ENCODE assay signal across 14 cellular contexts in genomic region chr2:173118385-173118784, GRCh38.
"Had no signal": no experiment of that assay in that cellular context is flagged by ENCODE, and none has a peak within 500 bp of the region (broad histone marks: within the 10 kb centered on the region; RNA-seq: fewer than 3 reads in every experiment).

No MANE protein-coding gene starts in this region.

- H3K36me3 ChIP-seq: ascending aorta, cardiac muscle cell, left lung, ovary, thyroid gland had no signal

- DNase-seq: activated CD4-positive, alpha-beta T cell treated with anti-CD3 and anti-CD28 coated beads for 48 hours; activated CD8-positive, alpha-beta memory T cell treated with anti-CD3 and anti-CD28 coated beads, Interleukin-2, amount 50 U/mL, for 48 hours; activated CD8-positive, alpha-beta T cell treated with anti-CD3 and anti-CD28 coated beads, Interleukin-2, amount 10 ng/mL, durations not matched to agents 7 days and 5 days; effector CD4-positive, alpha-beta T cell; mesenchymal stem cell; stimulated activated CD4-positive, alpha-beta T cell treated with anti-CD3 and anti-CD28 coated beads, Interleukin-4, amount 100 ng/mL, for 4 hours; T-helper 9 cell; thyroid gland had no signal

- H3K4me3 ChIP-seq: ascending aorta, cardiac muscle cell, coronary artery, left lung, ovary, skin epidermis, thyroid gland had no signal

- ATAC-seq: activated CD8-positive, alpha-beta T cell treated with anti-CD3 and anti-CD28 coated beads, Interleukin-2, amount 10 ng/mL, durations not matched to agents 7 days and 5 days had no signal

- H3K9me3 ChIP-seq: ascending aorta, left lung, ovary, thyroid gland had no signal

- H3K27ac ChIP-seq: cardiac muscle cell, left lung, ovary had no signal

- H3K4me3 Mint-ChIP-seq: activated CD8-positive, alpha-beta T cell treated with anti-CD3 and anti-CD28 coated beads, Interleukin-2, amount 10 ng/mL, durations not matched to agents 7 days and 5 days had no signal

- H3K27me3 ChIP-seq: ascending aorta, cardiac muscle cell, left lung, ovary, thyroid gland had no signal

- H3K27ac Mint-ChIP-seq: activated CD8-positive, alpha-beta T cell treated with anti-CD3 and anti-CD28 coated beads, Interleukin-2, amount 10 ng/mL, durations not matched to agents 7 days and 5 days had no signal
